ENCODE assay signal across 1 cellular context in genomic region chr7:30412810-30413504, GRCh38.
TF ChIP-seq lines count a peak whose summit lies in the region.

No MANE protein-coding gene starts in this region.

TF ChIP-seq in HepG2, 621 proteins besides CTCF, POLR2A, EP300 and RAD21 (continued from another document and continues in another):
- TF ChIP-seq FOXO4 (CRISPR knock-in tag; conservative IDR thresholded peaks at IDR 0.05) (0 out of 2 replicates have a peak, but pooled peaks have one; percentile 47), U2AF1 (optimal IDR thresholded peaks at IDR 0.05; ENCODE audit: low read depth, low read length) (no peak), ELF4 (CRISPR knock-in tag; IDR thresholded peaks at IDR 0.05; ENCODE audit: borderline replicate concordance) (no peak), KMT2A (CRISPR knock-in tag; IDR thresholded peaks at IDR 0.05) (no peak), TCF7L2 (IDR thresholded peaks at IDR 0.05; ENCODE audit: low read depth, low read length) (no peak), SOX6 (IDR thresholded peaks at IDR 0.05) (no peak), SOX6 (CRISPR knock-in tag; IDR thresholded peaks at IDR 0.05) (peak; percentile 70), ZNF691 (CRISPR knock-in tag; IDR thresholded peaks at IDR 0.05; ENCODE audit: borderline replicate concordance, low read depth) (no peak), ZNF207 (IDR thresholded peaks at IDR 0.05; ENCODE audit: borderline replicate concordance) (no peak), HMG20B (CRISPR knock-in tag; conservative IDR thresholded peaks at IDR 0.05) (no peak), ZNF780A (CRISPR knock-in tag; IDR thresholded peaks at IDR 0.05) (no peak), MED1 (CRISPR knock-in tag; IDR thresholded peaks at IDR 0.05) (no peak), PRDM10 (CRISPR knock-in tag; IDR thresholded peaks at IDR 0.05; ENCODE audit: low read depth) (no peak), ZNF598 (CRISPR knock-in tag; IDR thresholded peaks at IDR 0.05; ENCODE audit: borderline replicate concordance) (no peak), LCORL (IDR thresholded peaks at IDR 0.05) (no peak), LCORL (CRISPR knock-in tag; IDR thresholded peaks at IDR 0.05) (0 out of 2 replicates have a peak, but pooled peaks have one; percentile 21), DBP (CRISPR knock-in tag; IDR thresholded peaks at IDR 0.05; ENCODE audit: not compliant biosample characterization) (no peak), PAF1 (CRISPR knock-in tag; IDR thresholded peaks at IDR 0.05) (no peak), IKZF1 (IDR thresholded peaks at IDR 0.05) (no peak), ZNF639 (CRISPR knock-in tag; conservative IDR thresholded peaks at IDR 0.05) (no peak), ESRRA (CRISPR knock-in tag; IDR thresholded peaks at IDR 0.05; ENCODE audit: low read depth) (no peak), NFE2 (CRISPR knock-in tag; IDR thresholded peaks at IDR 0.05) (no peak), ZNF337 (CRISPR knock-in tag; IDR thresholded peaks at IDR 0.05; ENCODE audit: borderline replicate concordance, low read depth) (no peak), STAG1 (CRISPR knock-in tag; IDR thresholded peaks at IDR 0.05) (peak; percentile 92), ZNF572 (CRISPR knock-in tag; IDR thresholded peaks at IDR 0.05) (no peak)
- TF ChIP-seq, protein P1, sequence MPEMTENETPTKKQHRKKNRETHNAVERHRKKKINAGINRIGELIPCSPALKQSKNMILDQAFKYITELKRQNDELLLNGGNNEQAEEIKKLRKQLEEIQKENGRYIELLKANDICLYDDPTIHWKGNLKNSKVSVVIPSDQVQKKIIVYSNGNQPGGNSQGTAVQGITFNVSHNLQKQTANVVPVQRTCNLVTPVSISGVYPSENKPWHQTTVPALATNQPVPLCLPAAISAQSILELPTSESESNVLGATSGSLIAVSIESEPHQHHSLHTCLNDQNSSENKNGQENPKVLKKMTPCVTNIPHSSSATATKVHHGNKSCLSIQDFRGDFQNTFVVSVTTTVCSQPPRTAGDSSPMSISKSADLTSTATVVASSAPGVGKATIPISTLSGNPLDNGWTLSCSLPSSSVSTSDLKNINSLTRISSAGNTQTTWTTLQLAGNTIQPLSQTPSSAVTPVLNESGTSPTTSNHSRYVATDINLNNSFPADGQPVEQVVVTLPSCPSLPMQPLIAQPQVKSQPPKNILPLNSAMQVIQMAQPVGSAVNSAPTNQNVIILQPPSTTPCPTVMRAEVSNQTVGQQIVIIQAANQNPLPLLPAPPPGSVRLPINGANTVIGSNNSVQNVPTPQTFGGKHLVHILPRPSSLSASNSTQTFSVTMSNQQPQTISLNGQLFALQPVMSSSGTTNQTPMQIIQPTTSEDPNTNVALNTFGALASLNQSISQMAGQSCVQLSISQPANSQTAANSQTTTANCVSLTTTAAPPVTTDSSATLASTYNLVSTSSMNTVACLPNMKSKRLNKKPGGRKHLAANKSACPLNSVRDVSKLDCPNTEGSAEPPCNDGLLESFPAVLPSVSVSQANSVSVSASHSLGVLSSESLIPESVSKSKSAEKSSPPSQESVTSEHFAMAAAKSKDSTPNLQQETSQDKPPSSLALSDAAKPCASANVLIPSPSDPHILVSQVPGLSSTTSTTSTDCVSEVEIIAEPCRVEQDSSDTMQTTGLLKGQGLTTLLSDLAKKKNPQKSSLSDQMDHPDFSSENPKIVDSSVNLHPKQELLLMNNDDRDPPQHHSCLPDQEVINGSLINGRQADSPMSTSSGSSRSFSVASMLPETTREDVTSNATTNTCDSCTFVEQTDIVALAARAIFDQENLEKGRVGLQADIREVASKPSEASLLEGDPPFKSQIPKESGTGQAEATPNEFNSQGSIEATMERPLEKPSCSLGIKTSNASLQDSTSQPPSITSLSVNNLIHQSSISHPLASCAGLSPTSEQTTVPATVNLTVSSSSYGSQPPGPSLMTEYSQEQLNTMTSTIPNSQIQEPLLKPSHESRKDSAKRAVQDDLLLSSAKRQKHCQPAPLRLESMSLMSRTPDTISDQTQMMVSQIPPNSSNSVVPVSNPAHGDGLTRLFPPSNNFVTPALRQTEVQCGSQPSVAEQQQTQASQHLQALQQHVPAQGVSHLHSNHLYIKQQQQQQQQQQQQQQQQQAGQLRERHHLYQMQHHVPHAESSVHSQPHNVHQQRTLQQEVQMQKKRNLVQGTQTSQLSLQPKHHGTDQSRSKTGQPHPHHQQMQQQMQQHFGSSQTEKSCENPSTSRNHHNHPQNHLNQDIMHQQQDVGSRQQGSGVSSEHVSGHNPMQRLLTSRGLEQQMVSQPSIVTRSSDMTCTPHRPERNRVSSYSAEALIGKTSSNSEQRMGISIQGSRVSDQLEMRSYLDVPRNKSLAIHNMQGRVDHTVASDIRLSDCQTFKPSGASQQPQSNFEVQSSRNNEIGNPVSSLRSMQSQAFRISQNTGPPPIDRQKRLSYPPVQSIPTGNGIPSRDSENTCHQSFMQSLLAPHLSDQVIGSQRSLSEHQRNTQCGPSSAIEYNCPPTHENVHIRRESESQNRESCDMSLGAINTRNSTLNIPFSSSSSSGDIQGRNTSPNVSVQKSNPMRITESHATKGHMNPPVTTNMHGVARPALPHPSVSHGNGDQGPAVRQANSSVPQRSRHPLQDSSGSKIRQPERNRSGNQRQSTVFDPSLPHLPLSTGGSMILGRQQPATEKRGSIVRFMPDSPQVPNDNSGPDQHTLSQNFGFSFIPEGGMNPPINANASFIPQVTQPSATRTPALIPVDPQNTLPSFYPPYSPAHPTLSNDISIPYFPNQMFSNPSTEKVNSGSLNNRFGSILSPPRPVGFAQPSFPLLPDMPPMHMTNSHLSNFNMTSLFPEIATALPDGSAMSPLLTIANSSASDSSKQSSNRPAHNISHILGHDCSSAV (CRISPR knock-in tag; IDR thresholded peaks at IDR 0.05; ENCODE audit: borderline replicate concordance) = no peak
- TF ChIP-seq, protein P2, sequence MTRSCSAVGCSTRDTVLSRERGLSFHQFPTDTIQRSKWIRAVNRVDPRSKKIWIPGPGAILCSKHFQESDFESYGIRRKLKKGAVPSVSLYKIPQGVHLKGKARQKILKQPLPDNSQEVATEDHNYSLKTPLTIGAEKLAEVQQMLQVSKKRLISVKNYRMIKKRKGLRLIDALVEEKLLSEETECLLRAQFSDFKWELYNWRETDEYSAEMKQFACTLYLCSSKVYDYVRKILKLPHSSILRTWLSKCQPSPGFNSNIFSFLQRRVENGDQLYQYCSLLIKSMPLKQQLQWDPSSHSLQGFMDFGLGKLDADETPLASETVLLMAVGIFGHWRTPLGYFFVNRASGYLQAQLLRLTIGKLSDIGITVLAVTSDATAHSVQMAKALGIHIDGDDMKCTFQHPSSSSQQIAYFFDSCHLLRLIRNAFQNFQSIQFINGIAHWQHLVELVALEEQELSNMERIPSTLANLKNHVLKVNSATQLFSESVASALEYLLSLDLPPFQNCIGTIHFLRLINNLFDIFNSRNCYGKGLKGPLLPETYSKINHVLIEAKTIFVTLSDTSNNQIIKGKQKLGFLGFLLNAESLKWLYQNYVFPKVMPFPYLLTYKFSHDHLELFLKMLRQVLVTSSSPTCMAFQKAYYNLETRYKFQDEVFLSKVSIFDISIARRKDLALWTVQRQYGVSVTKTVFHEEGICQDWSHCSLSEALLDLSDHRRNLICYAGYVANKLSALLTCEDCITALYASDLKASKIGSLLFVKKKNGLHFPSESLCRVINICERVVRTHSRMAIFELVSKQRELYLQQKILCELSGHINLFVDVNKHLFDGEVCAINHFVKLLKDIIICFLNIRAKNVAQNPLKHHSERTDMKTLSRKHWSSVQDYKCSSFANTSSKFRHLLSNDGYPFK (CRISPR knock-in tag; IDR thresholded peaks at IDR 0.05; ENCODE audit: borderline replicate concordance) = no peak
- TF ChIP-seq, protein P3, sequence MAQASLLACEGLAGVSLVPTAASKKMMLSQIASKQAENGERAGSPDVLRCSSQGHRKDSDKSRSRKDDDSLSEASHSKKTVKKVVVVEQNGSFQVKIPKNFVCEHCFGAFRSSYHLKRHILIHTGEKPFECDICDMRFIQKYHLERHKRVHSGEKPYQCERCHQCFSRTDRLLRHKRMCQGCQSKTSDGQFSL (CRISPR knock-in tag; IDR thresholded peaks at IDR 0.05) = no peak
- TF ChIP-seq, protein P4, sequence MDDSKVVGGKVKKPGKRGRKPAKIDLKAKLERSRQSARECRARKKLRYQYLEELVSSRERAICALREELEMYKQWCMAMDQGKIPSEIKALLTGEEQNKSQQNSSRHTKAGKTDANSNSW (CRISPR knock-in tag; IDR thresholded peaks at IDR 0.05; ENCODE audit: borderline replicate concordance) = no peak
- TF ChIP-seq, protein P5, sequence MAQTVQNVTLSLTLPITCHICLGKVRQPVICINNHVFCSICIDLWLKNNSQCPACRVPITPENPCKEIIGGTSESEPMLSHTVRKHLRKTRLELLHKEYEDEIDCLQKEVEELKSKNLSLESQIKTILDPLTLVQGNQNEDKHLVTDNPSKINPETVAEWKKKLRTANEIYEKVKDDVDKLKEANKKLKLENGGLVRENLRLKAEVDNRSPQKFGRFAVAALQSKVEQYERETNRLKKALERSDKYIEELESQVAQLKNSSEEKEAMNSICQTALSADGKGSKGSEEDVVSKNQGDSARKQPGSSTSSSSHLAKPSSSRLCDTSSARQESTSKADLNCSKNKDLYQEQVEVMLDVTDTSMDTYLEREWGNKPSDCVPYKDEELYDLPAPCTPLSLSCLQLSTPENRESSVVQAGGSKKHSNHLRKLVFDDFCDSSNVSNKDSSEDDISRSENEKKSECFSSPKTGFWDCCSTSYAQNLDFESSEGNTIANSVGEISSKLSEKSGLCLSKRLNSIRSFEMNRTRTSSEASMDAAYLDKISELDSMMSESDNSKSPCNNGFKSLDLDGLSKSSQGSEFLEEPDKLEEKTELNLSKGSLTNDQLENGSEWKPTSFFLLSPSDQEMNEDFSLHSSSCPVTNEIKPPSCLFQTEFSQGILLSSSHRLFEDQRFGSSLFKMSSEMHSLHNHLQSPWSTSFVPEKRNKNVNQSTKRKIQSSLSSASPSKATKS (CRISPR knock-in tag; IDR thresholded peaks at IDR 0.05) = no peak
